27 cellular contexts compared by ENCODE assay signal in the genomic region with DNA sequence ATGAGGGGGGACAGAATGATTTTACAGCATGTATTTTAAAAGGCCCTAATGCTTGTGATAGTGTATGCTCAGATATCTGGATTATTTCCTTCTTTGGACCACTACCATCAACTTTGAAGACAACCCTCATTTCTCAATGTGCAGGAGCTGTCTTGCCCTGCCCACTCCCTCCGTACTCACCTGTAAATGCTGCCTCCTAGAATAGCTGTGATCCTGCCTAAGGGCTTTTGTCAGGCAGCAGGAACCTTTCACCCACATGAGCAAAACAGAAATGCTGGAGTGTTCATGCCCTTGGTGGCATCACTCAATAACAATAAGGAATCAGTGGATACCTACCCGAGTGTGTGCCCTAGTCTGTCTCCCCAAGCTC.
"Had no signal": no experiment of that assay in that cellular context is flagged by ENCODE, and none has a peak within 500 bp of the region (broad histone marks: within the 10 kb centered on the region; RNA-seq: fewer than 3 reads in every experiment).

No MANE protein-coding gene starts in this region.

- H3K4me1 Mint-ChIP-seq: activated naive CD8-positive, alpha-beta T cell treated with anti-CD3 and anti-CD28 coated beads for 36 hours had no signal

- H3K27me3 Mint-ChIP-seq: activated CD4-positive, alpha-beta memory T cell treated with anti-CD3 and anti-CD28 coated beads for 36 hours; activated naive CD8-positive, alpha-beta T cell treated with anti-CD3 and anti-CD28 coated beads for 36 hours; effector memory CD8-positive, alpha-beta T cell had no signal

- H3K9me3 ChIP-seq: adrenal gland, esophagus muscularis mucosa, left ventricle myocardium inferior, ovary, suprapubic skin, transverse colon, uterus had no signal

- H3K4me1 ChIP-seq: adrenal gland, esophagus muscularis mucosa, left ventricle myocardium inferior, spleen, transverse colon, uterus had no signal

- H3K27me3 ChIP-seq: adrenal gland, esophagus muscularis mucosa, ovary, spleen, suprapubic skin, transverse colon, uterus had no signal

- H3K36me3 Mint-ChIP-seq: activated CD4-positive, alpha-beta memory T cell treated with anti-CD3 and anti-CD28 coated beads for 36 hours; activated naive CD8-positive, alpha-beta T cell treated with anti-CD3 and anti-CD28 coated beads for 36 hours; brain had no signal

- H3K36me3 ChIP-seq: adrenal gland, esophagus muscularis mucosa, left ventricle myocardium inferior, ovary, spleen, suprapubic skin, transverse colon, uterus had no signal

- H3K4me3 ChIP-seq: adrenal gland, esophagus muscularis mucosa, left ventricle myocardium inferior, lung, ovary, spleen, suprapubic skin, transverse colon, uterus had no signal

- ATAC-seq: effector memory CD8-positive, alpha-beta T cell had no signal

- DNase-seq: activated CD4-positive, alpha-beta memory T cell treated with anti-CD3 and anti-CD28 coated beads for 36 hours; activated CD4-positive, alpha-beta T cell treated with anti-CD3 and anti-CD28 coated beads for 48 hours; activated CD8-positive, alpha-beta memory T cell treated with anti-CD3 and anti-CD28 coated beads, Interleukin-2, amount 50 U/mL, for 4 hours; activated effector memory CD4-positive, alpha-beta T cell treated with anti-CD3 and anti-CD28 coated beads, Interleukin-2, amount 50 U/mL, for 16 hours; activated naive CD4-positive, alpha-beta T cell treated with anti-CD3 and anti-CD28 coated beads for 36 hours; activated naive CD8-positive, alpha-beta T cell treated with anti-CD3 and anti-CD28 coated beads for 36 hours; activated T-cell treated with anti-CD3 and anti-CD28 coated beads, Interleukin-2, amount 50 U/mL, for 1 hour; adrenal gland; aorta; cortex of kidney; effector memory CD8-positive, alpha-beta T cell; left ventricle myocardium inferior; nephron progenitor cell; ovary; spleen; stimulated activated naive CD4-positive, alpha-beta T cell; T-helper 9 cell; transverse colon; uterus had no signal

- H3K4me3 Mint-ChIP-seq: activated CD4-positive, alpha-beta memory T cell treated with anti-CD3 and anti-CD28 coated beads for 36 hours; activated naive CD4-positive, alpha-beta T cell treated with anti-CD3 and anti-CD28 coated beads for 36 hours; activated naive CD8-positive, alpha-beta T cell treated with anti-CD3 and anti-CD28 coated beads for 36 hours; activated T-helper 1 cell treated with anti-CD3 and anti-CD28 coated beads, Interleukin-12 subunit alpha, Interleukin-12 subunit beta, Interleukin-2, Interleukin-4 antibody, amounts not matched to agents 30 ng/mL and 10 ng/mL and 1 ng/mL, durations not matched to agents 14 hours and 24 hours and 36 hours; brain; effector memory CD8-positive, alpha-beta T cell; nephron progenitor cell; T-helper 1 cell treated with Interleukin-12 subunit alpha and Interleukin-12 subunit beta and Interleukin-4 antibody, amounts not matched to agents 30 μg/mL and 1 μg/mL, for 36 hours had no signal

- H3K27ac ChIP-seq: adrenal gland, esophagus muscularis mucosa, left ventricle myocardium inferior, ovary, spleen, suprapubic skin, transverse colon, uterus, VCaP had no signal

- H3K9me3 Mint-ChIP-seq: activated naive CD8-positive, alpha-beta T cell treated with anti-CD3 and anti-CD28 coated beads for 36 hours; activated T-helper 1 cell treated with anti-CD3 and anti-CD28 coated beads, Interleukin-12 subunit alpha, Interleukin-12 subunit beta, Interleukin-2, Interleukin-4 antibody, amounts not matched to agents 30 ng/mL and 10 ng/mL and 1 ng/mL, durations not matched to agents 14 hours and 24 hours and 36 hours had no signal

- H3K27ac Mint-ChIP-seq: activated CD4-positive, alpha-beta memory T cell treated with anti-CD3 and anti-CD28 coated beads for 36 hours; activated naive CD4-positive, alpha-beta T cell treated with anti-CD3 and anti-CD28 coated beads for 36 hours; activated naive CD8-positive, alpha-beta T cell treated with anti-CD3 and anti-CD28 coated beads for 36 hours; activated T-helper 1 cell treated with anti-CD3 and anti-CD28 coated beads, Interleukin-12 subunit alpha, Interleukin-12 subunit beta, Interleukin-2, Interleukin-4 antibody, amounts not matched to agents 30 ng/mL and 10 ng/mL and 1 ng/mL, durations not matched to agents 14 hours and 24 hours and 36 hours; effector memory CD8-positive, alpha-beta T cell; progenitor cell of endocrine pancreas; T-helper 1 cell treated with Interleukin-12 subunit alpha and Interleukin-12 subunit beta and Interleukin-4 antibody, amounts not matched to agents 30 μg/mL and 1 μg/mL, for 36 hours had no signal
